Comparison of ENCODE assay signal across 38 cellular contexts in genomic region chr10:113456741-113457140, GRCh38.
"Had no signal": no experiment of that assay in that cellular context is flagged by ENCODE, and none has a peak within 500 bp of the region (broad histone marks: within the 10 kb centered on the region; RNA-seq: fewer than 3 reads in every experiment).

No MANE protein-coding gene starts in this region.

- H3K4me3 Mint-ChIP-seq: activated naive CD4-positive, alpha-beta T cell treated with anti-CD3 and anti-CD28 coated beads for 36 hours; activated naive CD4-positive, alpha-beta T cell treated with anti-CD3 and anti-CD28 coated beads, Interleukin-2, amount 10 ng/mL, durations not matched to agents 7 days and 5 days; activated naive CD4-positive, alpha-beta T cell treated with anti-CD3 and anti-CD28 coated beads, Interleukin-2, amount 50 U/mL, for 24 hours; activated naive CD8-positive, alpha-beta T cell; activated naive CD8-positive, alpha-beta T cell treated with anti-CD3 and anti-CD28 coated beads for 36 hours; activated naive CD8-positive, alpha-beta T cell treated with anti-CD3 and anti-CD28 coated beads, Interleukin-2, amount 10 ng/mL, durations not matched to agents 7 days and 5 days; activated naive CD8-positive, alpha-beta T cell treated with anti-CD3 and anti-CD28 coated beads, Interleukin-2, amount 50 U/mL, for 24 hours; activated T-cell treated with anti-CD3 and anti-CD28 coated beads, Interleukin-2, amount 50 U/mL, for 24 hours; activated T-cell treated with anti-CD3 and anti-CD28 coated beads, Interleukin-2, amount 50 U/mL, for 4 hours; activated T-cell treated with anti-CD3 and anti-CD28 coated beads, Interleukin-2, amount 50 U/mL, for 72 hours; activated T-helper 1 cell treated with anti-CD3 and anti-CD28 coated beads, Interleukin-12 subunit alpha, Interleukin-12 subunit beta, Interleukin-2, Interleukin-4 antibody, amounts not matched to agents 30 ng/mL and 10 ng/mL and 1 ng/mL, durations not matched to agents 14 hours and 24 hours and 36 hours; activated T-helper 17 cell treated with anti-CD3 and anti-CD28 coated beads, Interleukin-2, amount 50 U/mL, for 72 hours; brain; central memory CD8-positive, alpha-beta T cell had no signal

- H3K36me3 ChIP-seq: adrenal gland, ascending aorta, brain microvascular endothelial cell, breast epithelium, cardiac muscle cell had no signal

- H3K36me3 Mint-ChIP-seq: activated naive CD4-positive, alpha-beta T cell treated with anti-CD3 and anti-CD28 coated beads, Interleukin-2, amount 10 ng/mL, durations not matched to agents 7 days and 5 days; activated naive CD4-positive, alpha-beta T cell treated with anti-CD3 and anti-CD28 coated beads, Interleukin-2, amount 50 U/mL, for 24 hours; activated naive CD4-positive, alpha-beta T cell treated with anti-CD3 and anti-CD28 coated beads, Interleukin-2, amount 50 U/mL, for 72 hours; activated naive CD8-positive, alpha-beta T cell; activated naive CD8-positive, alpha-beta T cell treated with anti-CD3 and anti-CD28 coated beads for 36 hours; activated naive CD8-positive, alpha-beta T cell treated with anti-CD3 and anti-CD28 coated beads, Interleukin-2, amount 10 ng/mL, durations not matched to agents 7 days and 5 days; brain had no signal

- H3K4me3 ChIP-seq: adrenal gland, ascending aorta, body of pancreas, breast epithelium, cardiac muscle cell had no signal

- DNase-seq: activated effector memory CD4-positive, alpha-beta T cell treated with anti-CD3 and anti-CD28 coated beads, Interleukin-2, amount 50 U/mL, for 16 hours; activated effector memory CD4-positive, alpha-beta T cell treated with Interleukin-2 at 50 U/mL for 16 hours; activated gamma-delta T cell; activated gamma-delta T cell treated with Interleukin-2 at 50 U/mL for 16 hours; activated naive CD4-positive, alpha-beta T cell; activated naive CD4-positive, alpha-beta T cell treated with anti-CD3 and anti-CD28 coated beads for 36 hours; activated naive CD4-positive, alpha-beta T cell treated with anti-CD3 and anti-CD28 coated beads, Interleukin-2, amount 10 ng/mL, durations not matched to agents 7 days and 5 days; activated naive CD4-positive, alpha-beta T cell treated with anti-CD3 and anti-CD28 coated beads, Interleukin-2, amount 50 U/mL, for 16 hours; activated naive CD4-positive, alpha-beta T cell treated with Interleukin-2 at 50 U/mL for 16 hours; activated naive CD8-positive, alpha-beta T cell treated with anti-CD3 and anti-CD28 coated beads for 36 hours; activated naive CD8-positive, alpha-beta T cell treated with anti-CD3 and anti-CD28 coated beads, Interleukin-2, amount 10 ng/mL, durations not matched to agents 7 days and 5 days; activated naive CD8-positive, alpha-beta T cell treated with anti-CD3 and anti-CD28 coated beads, Interleukin-2, amount 50 U/mL, for 24 hours; activated T-cell treated with anti-CD3 and anti-CD28 coated beads, Interleukin-2, amount 50 U/mL, for 1 hour; activated T-cell treated with anti-CD3 and anti-CD28 coated beads, Interleukin-2, amount 50 U/mL, for 24 hours; activated T-cell treated with anti-CD3 and anti-CD28 coated beads, Interleukin-2, amount 50 U/mL, for 4 hours; activated T-cell treated with anti-CD3 and anti-CD28 coated beads, Interleukin-2, amount 50 U/mL, for 48 hours; activated T-cell treated with anti-CD3 and anti-CD28 coated beads, Interleukin-2, amount 50 U/mL, for 72 hours; adrenal gland; amniotic stem cell; amygdala; anterior cingulate cortex; aorta; body of pancreas; brain microvascular endothelial cell; caudate nucleus; central memory CD4-positive, alpha-beta T cell; cerebellar nuclear complex had no signal

- H3K4me1 Mint-ChIP-seq: activated naive CD4-positive, alpha-beta T cell treated with anti-CD3 and anti-CD28 coated beads, Interleukin-2, amount 10 ng/mL, durations not matched to agents 7 days and 5 days; activated naive CD4-positive, alpha-beta T cell treated with anti-CD3 and anti-CD28 coated beads, Interleukin-2, amount 50 U/mL, for 24 hours; activated naive CD8-positive, alpha-beta T cell treated with anti-CD3 and anti-CD28 coated beads for 36 hours; activated naive CD8-positive, alpha-beta T cell treated with anti-CD3 and anti-CD28 coated beads, Interleukin-2, amount 50 U/mL, for 24 hours; activated T-helper 17 cell treated with anti-CD3 and anti-CD28 coated beads, Interleukin-2, amount 50 U/mL, for 72 hours; central memory CD8-positive, alpha-beta T cell had no signal

- ATAC-seq: activated naive CD4-positive, alpha-beta T cell treated with anti-CD3 and anti-CD28 coated beads, Interleukin-2, amount 50 U/mL, for 72 hours; activated naive CD8-positive, alpha-beta T cell treated with anti-CD3 and anti-CD28 coated beads, Interleukin-2, amount 50 U/mL, for 24 hours; activated T-cell treated with anti-CD3 and anti-CD28 coated beads, Interleukin-2, amount 50 U/mL, for 4 hours; activated T-cell treated with anti-CD3 and anti-CD28 coated beads, Interleukin-2, amount 50 U/mL, for 72 hours; activated T-helper 17 cell treated with anti-CD3 and anti-CD28 coated beads, Interleukin-2, amount 50 U/mL, for 72 hours; body of pancreas had no signal

- H3K27ac ChIP-seq: adrenal gland, ascending aorta, body of pancreas, brain microvascular endothelial cell, breast epithelium, cardiac muscle cell had no signal

- H3K27me3 ChIP-seq: adrenal gland, ascending aorta, body of pancreas, breast epithelium, cardiac muscle cell had no signal

- H3K4me1 ChIP-seq: adrenal gland, ascending aorta had no signal

- H3K9me3 Mint-ChIP-seq: activated naive CD4-positive, alpha-beta T cell treated with anti-CD3 and anti-CD28 coated beads for 36 hours; activated naive CD4-positive, alpha-beta T cell treated with anti-CD3 and anti-CD28 coated beads, Interleukin-2, amount 10 ng/mL, durations not matched to agents 7 days and 5 days; activated naive CD4-positive, alpha-beta T cell treated with anti-CD3 and anti-CD28 coated beads, Interleukin-2, amount 50 U/mL, for 24 hours; activated naive CD4-positive, alpha-beta T cell treated with anti-CD3 and anti-CD28 coated beads, Interleukin-2, amount 50 U/mL, for 72 hours; activated naive CD8-positive, alpha-beta T cell treated with anti-CD3 and anti-CD28 coated beads for 36 hours; activated naive CD8-positive, alpha-beta T cell treated with anti-CD3 and anti-CD28 coated beads, Interleukin-2, amount 10 ng/mL, durations not matched to agents 7 days and 5 days; activated naive CD8-positive, alpha-beta T cell treated with anti-CD3 and anti-CD28 coated beads, Interleukin-2, amount 50 U/mL, for 24 hours; activated T-cell treated with anti-CD3 and anti-CD28 coated beads, Interleukin-2, amount 50 U/mL, for 24 hours; activated T-cell treated with anti-CD3 and anti-CD28 coated beads, Interleukin-2, amount 50 U/mL, for 4 hours; activated T-cell treated with anti-CD3 and anti-CD28 coated beads, Interleukin-2, amount 50 U/mL, for 72 hours; activated T-helper 1 cell treated with anti-CD3 and anti-CD28 coated beads, Interleukin-12 subunit alpha, Interleukin-12 subunit beta, Interleukin-2, Interleukin-4 antibody, amounts not matched to agents 30 ng/mL and 10 ng/mL and 1 ng/mL, durations not matched to agents 14 hours and 24 hours and 36 hours; activated T-helper 17 cell treated with anti-CD3 and anti-CD28 coated beads, Interleukin-2, amount 50 U/mL, for 72 hours; activated T-helper 2 cell treated with anti-CD3 and anti-CD28 coated beads, Interferon-gamma antibody, Interleukin-2, Interleukin-4, amounts not matched to agents 10 μg/mL and 5 μg/mL and 100 μg/mL, durations not matched to agents 14 hours and 24 hours and 36 hours; central memory CD8-positive, alpha-beta T cell had no signal

- H3K27ac Mint-ChIP-seq: activated naive CD4-positive, alpha-beta T cell treated with anti-CD3 and anti-CD28 coated beads for 36 hours; activated naive CD4-positive, alpha-beta T cell treated with anti-CD3 and anti-CD28 coated beads, Interleukin-2, amount 10 ng/mL, durations not matched to agents 7 days and 5 days; activated naive CD4-positive, alpha-beta T cell treated with anti-CD3 and anti-CD28 coated beads, Interleukin-2, amount 50 U/mL, for 24 hours; activated naive CD4-positive, alpha-beta T cell treated with anti-CD3 and anti-CD28 coated beads, Interleukin-2, amount 50 U/mL, for 72 hours; activated naive CD8-positive, alpha-beta T cell; activated naive CD8-positive, alpha-beta T cell treated with anti-CD3 and anti-CD28 coated beads for 36 hours; activated naive CD8-positive, alpha-beta T cell treated with anti-CD3 and anti-CD28 coated beads, Interleukin-2, amount 10 ng/mL, durations not matched to agents 7 days and 5 days; activated naive CD8-positive, alpha-beta T cell treated with anti-CD3 and anti-CD28 coated beads, Interleukin-2, amount 50 U/mL, for 24 hours; activated T-cell treated with anti-CD3 and anti-CD28 coated beads, Interleukin-2, amount 50 U/mL, for 24 hours; activated T-cell treated with anti-CD3 and anti-CD28 coated beads, Interleukin-2, amount 50 U/mL, for 72 hours; activated T-helper 1 cell treated with anti-CD3 and anti-CD28 coated beads, Interleukin-12 subunit alpha, Interleukin-12 subunit beta, Interleukin-2, Interleukin-4 antibody, amounts not matched to agents 30 ng/mL and 10 ng/mL and 1 ng/mL, durations not matched to agents 14 hours and 24 hours and 36 hours; activated T-helper 17 cell treated with anti-CD3 and anti-CD28 coated beads, Interleukin-2, amount 50 U/mL, for 72 hours; activated T-helper 2 cell treated with anti-CD3 and anti-CD28 coated beads, Interferon-gamma antibody, Interleukin-2, Interleukin-4, amounts not matched to agents 10 μg/mL and 5 μg/mL and 100 μg/mL, durations not matched to agents 14 hours and 24 hours and 36 hours; brain had no signal

- H3K9me3 ChIP-seq: adrenal gland, ascending aorta, body of pancreas, breast epithelium had no signal
